In the genomic region with DNA sequence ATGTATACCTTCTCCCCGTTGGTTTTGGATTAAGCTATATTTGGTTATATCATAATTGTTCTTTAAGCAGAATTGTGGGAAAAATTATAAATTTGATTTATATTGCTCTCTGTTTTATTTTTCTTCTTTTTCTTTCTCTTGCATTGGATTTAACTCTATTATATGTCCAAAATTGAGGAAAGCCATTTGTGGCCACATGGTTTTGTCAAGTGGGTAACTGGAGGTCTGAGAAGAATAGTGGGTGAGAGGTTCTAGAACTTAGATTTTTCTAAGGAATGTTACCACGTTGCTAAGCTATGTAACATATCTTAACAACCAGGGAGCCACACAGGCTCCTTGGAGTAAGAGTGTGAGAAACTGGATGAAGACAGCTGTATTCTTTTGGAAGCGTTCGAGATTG, we compare ENCODE assay signal across 1 cellular context.
TF ChIP-seq lines count a peak whose summit lies in the region.

C4orf17 (plus strand) TSS at position 301 of the 400 bp plus-strand sequence. CDS start 2,061 bp downstream, outside the sequence.

TF ChIP-seq in GM23338, 12 proteins besides CTCF, POLR2A, EP300 and RAD21:
- TF ChIP-seq, protein P1, sequence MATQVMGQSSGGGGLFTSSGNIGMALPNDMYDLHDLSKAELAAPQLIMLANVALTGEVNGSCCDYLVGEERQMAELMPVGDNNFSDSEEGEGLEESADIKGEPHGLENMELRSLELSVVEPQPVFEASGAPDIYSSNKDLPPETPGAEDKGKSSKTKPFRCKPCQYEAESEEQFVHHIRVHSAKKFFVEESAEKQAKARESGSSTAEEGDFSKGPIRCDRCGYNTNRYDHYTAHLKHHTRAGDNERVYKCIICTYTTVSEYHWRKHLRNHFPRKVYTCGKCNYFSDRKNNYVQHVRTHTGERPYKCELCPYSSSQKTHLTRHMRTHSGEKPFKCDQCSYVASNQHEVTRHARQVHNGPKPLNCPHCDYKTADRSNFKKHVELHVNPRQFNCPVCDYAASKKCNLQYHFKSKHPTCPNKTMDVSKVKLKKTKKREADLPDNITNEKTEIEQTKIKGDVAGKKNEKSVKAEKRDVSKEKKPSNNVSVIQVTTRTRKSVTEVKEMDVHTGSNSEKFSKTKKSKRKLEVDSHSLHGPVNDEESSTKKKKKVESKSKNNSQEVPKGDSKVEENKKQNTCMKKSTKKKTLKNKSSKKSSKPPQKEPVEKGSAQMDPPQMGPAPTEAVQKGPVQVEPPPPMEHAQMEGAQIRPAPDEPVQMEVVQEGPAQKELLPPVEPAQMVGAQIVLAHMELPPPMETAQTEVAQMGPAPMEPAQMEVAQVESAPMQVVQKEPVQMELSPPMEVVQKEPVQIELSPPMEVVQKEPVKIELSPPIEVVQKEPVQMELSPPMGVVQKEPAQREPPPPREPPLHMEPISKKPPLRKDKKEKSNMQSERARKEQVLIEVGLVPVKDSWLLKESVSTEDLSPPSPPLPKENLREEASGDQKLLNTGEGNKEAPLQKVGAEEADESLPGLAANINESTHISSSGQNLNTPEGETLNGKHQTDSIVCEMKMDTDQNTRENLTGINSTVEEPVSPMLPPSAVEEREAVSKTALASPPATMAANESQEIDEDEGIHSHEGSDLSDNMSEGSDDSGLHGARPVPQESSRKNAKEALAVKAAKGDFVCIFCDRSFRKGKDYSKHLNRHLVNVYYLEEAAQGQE (IDR thresholded peaks at IDR 0.05; ENCODE audit: unreplicated experiment) = no peak
